Comparison of ENCODE assay signal across 1 cellular context in genomic region chr1:11719313-11720032, GRCh38.
TF ChIP-seq lines count a peak whose summit lies in the region.

No MANE protein-coding gene starts in this region.

TF ChIP-seq in GM12878, 131 proteins besides CTCF, POLR2A, EP300 and RAD21:
- TF ChIP-seq ZNF622 (IDR thresholded peaks at IDR 0.05) (no peak), IKZF1 (conservative IDR thresholded peaks at IDR 0.05) (peak; percentile 36; the same call in 1 of the 2 replicates), GATAD2B (conservative IDR thresholded peaks at IDR 0.05; ENCODE audit: low read depth) (0 out of 2 replicates have a peak, but pooled peaks have one; percentile 68), GABPA (IDR thresholded peaks at IDR 0.05; ENCODE audit: low read depth) (no peak), ETV6 (conservative IDR thresholded peaks at IDR 0.05 in 1 of 2, IDR thresholded peaks at IDR 0.05 in 1 of 2; ENCODE audit: borderline replicate concordance in 1 of 2, low read depth in 1 of 2) (0 out of 4 replicates have a peak, but pooled peaks of 1 of the 2 experiments have one; percentile 23), SMC3 (IDR thresholded peaks at IDR 0.05; ENCODE audit: borderline replicate concordance, low read length) (peak; percentile 79; the same call in 1 of the 2 replicates), BHLHE40 (IDR thresholded peaks at IDR 0.05; ENCODE audit: borderline replicate concordance in 1 of 2, low read depth in 2 of 2, low read length in 1 of 2) (peak; percentile 27 to 29; a peak in 1 of 4 replicates), YY1 (IDR thresholded peaks at IDR 0.05; ENCODE audit: low read depth, low read length) (peak; percentile 44; the same call in 1 of the 2 replicates), E4F1 (IDR thresholded peaks at IDR 0.05; ENCODE audit: borderline replicate concordance, partially characterized antibody) (no peak), ELK1 (IDR thresholded peaks at IDR 0.05; ENCODE audit: low read depth, low read length) (no peak), STAT1 (conservative IDR thresholded peaks at IDR 0.05) (no peak), TCF3 (IDR thresholded peaks at IDR 0.05; ENCODE audit: borderline replicate concordance, insufficient read depth, low read depth, low read length) (0 out of 2 replicates have a peak, but pooled peaks have one; percentile 50), BACH1 (IDR thresholded peaks at IDR 0.05; ENCODE audit: borderline replicate concordance) (peak; percentile 77; the same call in 1 of the 2 replicates)
- TF ChIP-seq, protein P1, sequence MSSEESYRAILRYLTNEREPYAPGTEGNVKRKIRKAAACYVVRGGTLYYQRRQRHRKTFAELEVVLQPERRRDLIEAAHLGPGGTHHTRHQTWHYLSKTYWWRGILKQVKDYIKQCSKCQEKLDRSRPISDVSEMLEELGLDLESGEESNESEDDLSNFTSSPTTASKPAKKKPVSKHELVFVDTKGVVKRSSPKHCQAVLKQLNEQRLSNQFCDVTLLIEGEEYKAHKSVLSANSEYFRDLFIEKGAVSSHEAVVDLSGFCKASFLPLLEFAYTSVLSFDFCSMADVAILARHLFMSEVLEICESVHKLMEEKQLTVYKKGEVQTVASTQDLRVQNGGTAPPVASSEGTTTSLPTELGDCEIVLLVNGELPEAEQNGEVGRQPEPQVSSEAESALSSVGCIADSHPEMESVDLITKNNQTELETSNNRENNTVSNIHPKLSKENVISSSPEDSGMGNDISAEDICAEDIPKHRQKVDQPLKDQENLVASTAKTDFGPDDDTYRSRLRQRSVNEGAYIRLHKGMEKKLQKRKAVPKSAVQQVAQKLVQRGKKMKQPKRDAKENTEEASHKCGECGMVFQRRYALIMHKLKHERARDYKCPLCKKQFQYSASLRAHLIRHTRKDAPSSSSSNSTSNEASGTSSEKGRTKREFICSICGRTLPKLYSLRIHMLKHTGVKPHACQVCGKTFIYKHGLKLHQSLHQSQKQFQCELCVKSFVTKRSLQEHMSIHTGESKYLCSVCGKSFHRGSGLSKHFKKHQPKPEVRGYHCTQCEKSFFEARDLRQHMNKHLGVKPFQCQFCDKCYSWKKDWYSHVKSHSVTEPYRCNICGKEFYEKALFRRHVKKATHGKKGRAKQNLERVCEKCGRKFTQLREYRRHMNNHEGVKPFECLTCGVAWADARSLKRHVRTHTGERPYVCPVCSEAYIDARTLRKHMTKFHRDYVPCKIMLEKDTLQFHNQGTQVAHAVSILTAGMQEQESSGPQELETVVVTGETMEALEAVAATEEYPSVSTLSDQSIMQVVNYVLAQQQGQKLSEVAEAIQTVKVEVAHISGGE (CRISPR knock-in tag; IDR thresholded peaks at IDR 0.05), result no peak
- TF ChIP-seq, protein P2, sequence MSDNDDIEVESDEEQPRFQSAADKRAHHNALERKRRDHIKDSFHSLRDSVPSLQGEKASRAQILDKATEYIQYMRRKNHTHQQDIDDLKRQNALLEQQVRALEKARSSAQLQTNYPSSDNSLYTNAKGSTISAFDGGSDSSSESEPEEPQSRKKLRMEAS (IDR thresholded peaks at IDR 0.05; ENCODE audit: low read depth, low read length), result 0 out of 2 replicates have a peak, but pooled peaks have one; percentile 33
TF ChIP-seq in GM12878: peak in this region for 9.
